Comparison of ENCODE assay signal across 12 cellular contexts in the genomic region with DNA sequence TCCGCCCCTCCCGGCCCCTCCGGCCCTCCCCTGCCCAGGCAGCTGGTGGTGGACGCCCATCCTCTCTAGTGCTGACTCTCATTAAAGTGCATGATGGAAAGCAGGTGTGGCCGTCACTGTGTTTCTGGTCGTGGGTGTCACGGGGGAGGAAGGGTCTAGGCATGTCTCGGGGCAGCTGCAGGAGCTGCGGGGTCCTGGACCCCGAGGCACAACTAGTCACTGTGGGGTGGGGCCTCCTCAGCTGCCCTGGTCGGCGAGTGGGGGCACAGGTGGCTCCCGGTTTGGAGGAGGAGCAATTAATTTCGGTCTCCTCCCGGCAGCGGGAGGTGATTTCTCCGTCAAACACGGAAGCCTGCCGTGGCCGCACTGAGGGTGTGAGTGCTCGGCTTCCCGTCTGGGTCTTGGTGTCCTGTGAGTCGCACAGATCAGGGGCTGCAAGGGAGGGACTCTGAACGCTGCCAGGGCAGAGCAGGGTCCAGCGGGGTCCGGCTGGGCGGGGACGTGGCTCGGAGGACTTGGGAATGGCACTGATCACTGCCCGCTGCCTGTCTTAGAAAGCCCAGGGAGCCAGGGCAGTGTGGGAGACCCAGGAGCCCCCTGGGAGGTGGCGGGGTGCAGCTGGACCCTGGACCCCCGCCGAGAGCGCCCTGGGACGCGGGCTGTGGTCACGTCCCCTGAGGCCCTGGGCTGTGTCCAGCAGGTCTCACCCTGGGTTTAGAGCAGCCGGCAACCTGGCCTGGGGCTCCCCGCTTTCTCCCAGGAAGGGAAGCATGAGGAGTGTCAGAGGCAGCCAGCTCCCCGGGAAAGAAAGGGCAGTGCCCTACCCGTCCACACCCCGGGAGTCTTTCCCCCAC. TPM values are rescaled to one million over a fixed set of nuclear protein-coding genes. Genes with fewer than 3 reads are reported as not detected.
A peak's percentile ranks its signal among the peaks of the same experiment; 100 is the strongest.
DNase-seq lines count a peak whose midpoint lies in the region; ATAC-seq and TF ChIP-seq lines count a peak whose summit lies in the region.
"Had no signal": no experiment of that assay in that cellular context is flagged by ENCODE, and none has a peak within 500 bp of the region (broad histone marks: within the 10 kb centered on the region; RNA-seq: fewer than 3 reads in every experiment).

No MANE protein-coding gene starts in this region.

- ATAC-seq in GM21717 (IDR thresholded peaks at IDR 0.05; ENCODE audit: unreplicated experiment) (no peak), HG03025 (IDR thresholded peaks at IDR 0.05; ENCODE audit: low FRiP score, unreplicated experiment) (no peak)
- ATAC-seq: GM12878 had no signal

- intact Hi-C loops in activated T-helper 1 cell treated with anti-CD3 and anti-CD28 coated beads, Interleukin-12 subunit alpha, Interleukin-12 subunit beta, Interleukin-2, Interleukin-4 antibody, amounts not matched to agents 30 ng/mL and 10 ng/mL and 1 ng/mL, durations not matched to agents 14 hours and 24 hours and 36 hours (cut with micrococcal nuclease) = no loop called here

- CTCF ChIA-PET in HEK293 (lab: Yijun Ruan, JAX) = no interaction called here

- H3K27ac ChIP-seq in HEK293 (ENCODE audit: extremely low read depth, low read depth, low read length) = no peak overlapping the region
- H3K27ac ChIP-seq: thoracic aorta had no signal

- peak overlapping the region; percentile 74 for H3K4me3 Mint-ChIP-seq in T-helper 2 cell treated with Interferon-gamma antibody and Interleukin-4, amounts not matched to agents 5 μg/mL and 100 μg/mL, for 36 hours
- H3K4me3 Mint-ChIP-seq in activated T-helper 1 cell treated with anti-CD3 and anti-CD28 coated beads, Interleukin-12 subunit alpha, Interleukin-12 subunit beta, Interleukin-2, Interleukin-4 antibody, amounts not matched to agents 30 ng/mL and 10 ng/mL and 1 ng/mL, durations not matched to agents 14 hours and 24 hours and 36 hours = peak overlapping the region; percentile 56
- peak overlapping the region; percentile 54 for H3K4me3 Mint-ChIP-seq in nephron progenitor cell

- H3K36me3 ChIP-seq in HEK293 (ENCODE audit: control insufficient read depth in 2 of 2, insufficient read depth in 1 of 2, low read length in 2 of 2) = no peaks in the 10 kb centered on the region
- H3K36me3 ChIP-seq: thoracic aorta had no signal

- peaks cover 5% of the 10 kb centered on the region for H3K4me1 Mint-ChIP-seq in T-helper 2 cell treated with Interferon-gamma antibody and Interleukin-4, amounts not matched to agents 5 μg/mL and 100 μg/mL, for 36 hours (ENCODE audit: low read depth)
- H3K4me1 Mint-ChIP-seq in activated T-helper 1 cell treated with anti-CD3 and anti-CD28 coated beads, Interleukin-12 subunit alpha, Interleukin-12 subunit beta, Interleukin-2, Interleukin-4 antibody, amounts not matched to agents 30 ng/mL and 10 ng/mL and 1 ng/mL, durations not matched to agents 14 hours and 24 hours and 36 hours (ENCODE audit: low read depth) = no peaks in the 10 kb centered on the region
- H3K4me1 Mint-ChIP-seq in nephron progenitor cell = peaks cover 10% of the 10 kb centered on the region

- H3K27ac Mint-ChIP-seq in T-helper 2 cell treated with Interferon-gamma antibody and Interleukin-4, amounts not matched to agents 5 μg/mL and 100 μg/mL, for 36 hours = peak overlapping the region; percentile 55
- no peak overlapping the region for H3K27ac Mint-ChIP-seq in activated T-helper 1 cell treated with anti-CD3 and anti-CD28 coated beads, Interleukin-12 subunit alpha, Interleukin-12 subunit beta, Interleukin-2, Interleukin-4 antibody, amounts not matched to agents 30 ng/mL and 10 ng/mL and 1 ng/mL, durations not matched to agents 14 hours and 24 hours and 36 hours
- H3K27ac Mint-ChIP-seq in nephron progenitor cell = no peak overlapping the region

- peaks cover 18% of the 10 kb centered on the region for H3K27me3 Mint-ChIP-seq in T-helper 2 cell treated with Interferon-gamma antibody and Interleukin-4, amounts not matched to agents 5 μg/mL and 100 μg/mL, for 36 hours (ENCODE audit: low read depth)
- peaks cover 11% of the 10 kb centered on the region for H3K27me3 Mint-ChIP-seq in activated T-helper 1 cell treated with anti-CD3 and anti-CD28 coated beads, Interleukin-12 subunit alpha, Interleukin-12 subunit beta, Interleukin-2, Interleukin-4 antibody, amounts not matched to agents 30 ng/mL and 10 ng/mL and 1 ng/mL, durations not matched to agents 14 hours and 24 hours and 36 hours (ENCODE audit: insufficient read depth)
- H3K27me3 Mint-ChIP-seq in nephron progenitor cell (ENCODE audit: low read depth, poor library complexity) = peaks cover 59% of the 10 kb centered on the region

- DNase-seq in T-helper 2 cell treated with Interferon-gamma antibody and Interleukin-4, amounts not matched to agents 5 μg/mL and 100 μg/mL, for 36 hours (ENCODE audit: low spot score) = no peak
- DNase-seq in T-helper 2 cell = no peak
- no peak for DNase-seq in activated T-helper 1 cell treated with anti-CD3 and anti-CD28 coated beads, Interleukin-12 subunit alpha, Interleukin-12 subunit beta, Interleukin-2, Interleukin-4 antibody, amounts not matched to agents 30 ng/mL and 10 ng/mL and 1 ng/mL, durations not matched to agents 14 hours and 24 hours and 36 hours (ENCODE audit: low spot score)
- no peak for DNase-seq in nephron progenitor cell
- DNase-seq in NCI-H510A (lab: John Stamatoyannopoulos, UW) = no peak
- DNase-seq: NCI-H1048 had no signal

- no peaks in the 10 kb centered on the region for H3K36me3 Mint-ChIP-seq in T-helper 2 cell treated with Interferon-gamma antibody and Interleukin-4, amounts not matched to agents 5 μg/mL and 100 μg/mL, for 36 hours (ENCODE audit: low read depth)
- no peaks in the 10 kb centered on the region for H3K36me3 Mint-ChIP-seq in activated T-helper 1 cell treated with anti-CD3 and anti-CD28 coated beads, Interleukin-12 subunit alpha, Interleukin-12 subunit beta, Interleukin-2, Interleukin-4 antibody, amounts not matched to agents 30 ng/mL and 10 ng/mL and 1 ng/mL, durations not matched to agents 14 hours and 24 hours and 36 hours (ENCODE audit: low read depth)
- H3K36me3 Mint-ChIP-seq in nephron progenitor cell (ENCODE audit: low read depth) = no peaks in the 10 kb centered on the region

- H3K9me3 ChIP-seq in HEK293 (ENCODE audit: control insufficient read depth, insufficient read depth, low read depth, low read length) = no peaks in the 10 kb centered on the region
- H3K9me3 ChIP-seq: thoracic aorta had no signal

- TF ChIP-seq CTCF in HEK293 (tag by site-specific recombination; IDR thresholded peaks at IDR 0.05) = no peak
- TF ChIP-seq CTCF in nephron progenitor cell (IDR thresholded peaks at IDR 0.05) = no peak

- no peak overlapping the region; the same call in 1 of the 2 replicates for H3K4me3 ChIP-seq in HEK293 (ENCODE audit: low read depth, low read length)
- H3K4me3 ChIP-seq: GM12878, thoracic aorta had no signal

- peaks cover 2% of the 10 kb centered on the region for H3K9me3 Mint-ChIP-seq in T-helper 2 cell treated with Interferon-gamma antibody and Interleukin-4, amounts not matched to agents 5 μg/mL and 100 μg/mL, for 36 hours
- peaks cover under 1% of the 10 kb centered on the region for H3K9me3 Mint-ChIP-seq in activated T-helper 1 cell treated with anti-CD3 and anti-CD28 coated beads, Interleukin-12 subunit alpha, Interleukin-12 subunit beta, Interleukin-2, Interleukin-4 antibody, amounts not matched to agents 30 ng/mL and 10 ng/mL and 1 ng/mL, durations not matched to agents 14 hours and 24 hours and 36 hours
- peaks cover under 1% of the 10 kb centered on the region for H3K9me3 Mint-ChIP-seq in nephron progenitor cell

- H3K4me1 ChIP-seq in HEK293 (ENCODE audit: control insufficient read depth, insufficient read depth, low read length) = no peaks in the 10 kb centered on the region

- POLR2A ChIA-PET in HEK293 (lab: Yijun Ruan, JAX) = interaction anchor here (0.6 kb wide), 1 partner anchor 154 kb away, joined by 9 read pairs; no protein-coding TSS in a partner anchor

TF ChIP-seq in HEK293, 187 proteins besides CTCF, POLR2A, EP300 and RAD21 (continues in another document):
- TF ChIP-seq PRDM1 (tag by site-specific recombination; IDR thresholded peaks at IDR 0.05) = 0 out of 2 replicates have a peak, but pooled peaks have one; percentile 25
- TF ChIP-seq ZNF529 (tag by site-specific recombination; IDR thresholded peaks at IDR 0.05; ENCODE audit: insufficient replicate concordance) = no peak
- TF ChIP-seq, protein P1, sequence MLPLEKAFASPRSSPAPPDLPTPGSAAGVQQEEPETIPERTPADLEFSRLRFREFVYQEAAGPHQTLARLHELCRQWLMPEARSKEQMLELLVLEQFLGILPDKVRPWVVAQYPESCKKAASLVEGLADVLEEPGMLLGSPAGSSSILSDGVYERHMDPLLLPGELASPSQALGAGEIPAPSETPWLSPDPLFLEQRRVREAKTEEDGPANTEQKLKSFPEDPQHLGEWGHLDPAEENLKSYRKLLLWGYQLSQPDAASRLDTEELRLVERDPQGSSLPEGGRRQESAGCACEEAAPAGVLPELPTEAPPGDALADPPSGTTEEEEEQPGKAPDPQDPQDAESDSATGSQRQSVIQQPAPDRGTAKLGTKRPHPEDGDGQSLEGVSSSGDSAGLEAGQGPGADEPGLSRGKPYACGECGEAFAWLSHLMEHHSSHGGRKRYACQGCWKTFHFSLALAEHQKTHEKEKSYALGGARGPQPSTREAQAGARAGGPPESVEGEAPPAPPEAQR (tag by site-specific recombination; IDR thresholded peaks at IDR 0.05) = no peak
- peak; percentile 59 for TF ChIP-seq GLIS2 (tag by site-specific recombination; IDR thresholded peaks at IDR 0.05)
- TF ChIP-seq SP2 (tag by site-specific recombination; IDR thresholded peaks at IDR 0.05) = peak; percentile 38; the same call in 1 of the 2 replicates
- peak; percentile 74 for TF ChIP-seq SCRT1 (tag by site-specific recombination; IDR thresholded peaks at IDR 0.05; ENCODE audit: borderline replicate concordance)

RNA-seq across cellular contexts. Expression of a gene that starts 3.3 kb away (rescaled TPM):
- not detected in 2 replicates for total RNA-seq in activated T-helper 1 cell treated with anti-CD3 and anti-CD28 coated beads, Interleukin-12 subunit alpha, Interleukin-12 subunit beta, Interleukin-2, Interleukin-4 antibody, amounts not matched to agents 30 ng/mL and 10 ng/mL and 1 ng/mL, durations not matched to agents 14 hours and 24 hours and 36 hours
- total RNA-seq: glomerular endothelial cell, GM12878 had no signal

RNA-seq across cellular contexts. Expression of a gene that starts 18.6 kb away (rescaled TPM):
- total RNA-seq in activated T-helper 1 cell treated with anti-CD3 and anti-CD28 coated beads, Interleukin-12 subunit alpha, Interleukin-12 subunit beta, Interleukin-2, Interleukin-4 antibody, amounts not matched to agents 30 ng/mL and 10 ng/mL and 1 ng/mL, durations not matched to agents 14 hours and 24 hours and 36 hours = not detected in 2 replicates
- total RNA-seq: glomerular endothelial cell, GM12878 had no signal

RNA-seq across cellular contexts. Expression of a gene that starts 29.1 kb away (rescaled TPM):
- not detected in 2 replicates for total RNA-seq in activated T-helper 1 cell treated with anti-CD3 and anti-CD28 coated beads, Interleukin-12 subunit alpha, Interleukin-12 subunit beta, Interleukin-2, Interleukin-4 antibody, amounts not matched to agents 30 ng/mL and 10 ng/mL and 1 ng/mL, durations not matched to agents 14 hours and 24 hours and 36 hours
- total RNA-seq: glomerular endothelial cell, GM12878 had no signal

RNA-seq across cellular contexts. Expression of a gene that starts 34.1 kb away (rescaled TPM):
- total RNA-seq in activated T-helper 1 cell treated with anti-CD3 and anti-CD28 coated beads, Interleukin-12 subunit alpha, Interleukin-12 subunit beta, Interleukin-2, Interleukin-4 antibody, amounts not matched to agents 30 ng/mL and 10 ng/mL and 1 ng/mL, durations not matched to agents 14 hours and 24 hours and 36 hours = not detected in 2 replicates
- total RNA-seq: glomerular endothelial cell, GM12878 had no signal

RNA-seq across cellular contexts. Expression of a gene that starts 50.3 kb away (rescaled TPM):
- 257 TPM in 2 replicates for total RNA-seq in activated T-helper 1 cell treated with anti-CD3 and anti-CD28 coated beads, Interleukin-12 subunit alpha, Interleukin-12 subunit beta, Interleukin-2, Interleukin-4 antibody, amounts not matched to agents 30 ng/mL and 10 ng/mL and 1 ng/mL, durations not matched to agents 14 hours and 24 hours and 36 hours
